8 cellular contexts compared by ENCODE assay signal in the genomic region with DNA sequence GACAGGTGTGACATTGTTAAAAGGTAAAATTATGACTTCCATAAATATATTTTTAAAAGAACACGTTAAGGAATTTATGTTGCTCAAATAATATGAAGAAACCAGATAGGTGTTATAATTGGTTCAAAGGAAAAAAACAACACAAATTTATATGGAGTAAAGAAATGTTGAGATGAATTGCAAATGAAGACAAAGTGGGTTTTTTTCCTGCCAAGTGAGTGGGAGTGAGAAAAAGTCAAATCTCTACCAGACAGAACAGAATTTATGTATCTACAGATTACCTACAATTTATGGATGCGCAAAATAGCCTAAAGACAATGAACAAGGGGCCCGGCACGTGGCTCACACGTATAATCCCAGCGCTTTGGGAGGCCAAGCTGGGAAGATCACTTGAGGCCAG.
"Had no signal": no experiment of that assay in that cellular context is flagged by ENCODE, and none has a peak within 500 bp of the region (broad histone marks: within the 10 kb centered on the region; RNA-seq: fewer than 3 reads in every experiment).

No MANE protein-coding gene starts in this region.

- H3K9ac ChIP-seq: GM23248 had no signal

- H2AFZ ChIP-seq: GM23248 had no signal

- DNase-seq: GM23248, GOT3, H7, IMR-90, KG1 had no signal

- ATAC-seq: HCT116, K562 had no signal

- H3K27ac ChIP-seq: GM23248 had no signal

- H3K4me3 ChIP-seq: GM23248, HAP-1, K562 had no signal
